ENCODE assay signal across 16 cellular contexts in the genomic region with DNA sequence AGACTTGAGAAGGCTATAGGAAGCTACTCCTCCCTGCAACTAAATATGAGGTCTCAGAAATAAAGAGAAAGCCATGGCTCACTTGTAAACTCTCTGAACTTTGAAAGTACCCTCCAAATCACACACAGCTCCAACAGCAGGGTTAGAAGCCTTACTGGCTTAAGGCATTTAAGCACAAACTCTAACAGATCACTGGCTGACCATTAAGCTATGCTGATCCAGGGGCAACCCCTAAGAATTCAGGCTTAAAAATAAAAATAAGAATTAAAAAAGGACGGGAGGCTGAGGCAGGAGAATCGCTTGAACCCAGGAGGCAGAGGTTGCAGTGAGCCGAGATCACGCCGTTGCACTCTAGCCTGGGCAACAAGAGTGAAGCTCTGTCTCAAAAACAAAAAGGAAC. TPM values are rescaled to one million over a fixed set of nuclear protein-coding genes. Genes with fewer than 3 reads are reported as not detected.
DNase-seq lines count a peak whose midpoint lies in the region; ATAC-seq and TF ChIP-seq lines count a peak whose summit lies in the region.
"Had no signal": no experiment of that assay in that cellular context is flagged by ENCODE, and none has a peak within 500 bp of the region (broad histone marks: within the 10 kb centered on the region; RNA-seq: fewer than 3 reads in every experiment).

No MANE protein-coding gene starts in this region.

- no peaks in the 10 kb centered on the region for H3K79me2 ChIP-seq in trophoblast cell (ENCODE audit: control insufficient read depth, insufficient read depth, low read length, poor library complexity)

- H2BK12ac ChIP-seq in trophoblast cell (ENCODE audit: low read length): no peak overlapping the region

- H3K4me1 ChIP-seq in neutrophil (ENCODE audit: control insufficient read depth in 1 of 2, insufficient read depth in 1 of 2, low read depth in 1 of 2, low read length in 1 of 2) (peaks cover 78 to 84% of the 10 kb centered on the region in 2 experiments), trophoblast cell (ENCODE audit: control insufficient read depth in 1 of 2, insufficient read depth in 2 of 2, low read length in 2 of 2) (peaks cover 0 to 2% of the 10 kb centered on the region in 2 experiments)
- H3K4me1 ChIP-seq: Caco-2 had no signal

- no peak overlapping the region for H2BK5ac ChIP-seq in trophoblast cell (ENCODE audit: low read depth, low read length, poor library complexity)

- H3K4me3 ChIP-seq in neutrophil (ENCODE audit: low read depth in 1 of 2, low read length in 1 of 2) (peak overlapping the region in 1 of 2 experiments; percentile 58), trophoblast cell (ENCODE audit: low read depth, low read length) (no peak overlapping the region)
- H3K4me3 ChIP-seq: suprapubic skin had no signal

- no peak overlapping the region for H4K8ac ChIP-seq in trophoblast cell (ENCODE audit: low read depth, low read length)

- POLR2A ChIA-PET in activated CD4-positive, alpha-beta T cell treated with anti-CD3 and anti-CD28 coated beads, Interleukin-2, amount 10 ng/mL, durations not matched to agents 7 days and 5 days (lab: Charles Lee): interaction anchor here (0.6 kb wide), 1 partner anchor 17 kb away, joined by 3 read pairs; no protein-coding TSS in a partner anchor

- no peak overlapping the region for H3K18ac ChIP-seq in trophoblast cell (ENCODE audit: low read length)

- no peak overlapping the region for H3K9ac ChIP-seq in trophoblast cell (ENCODE audit: low read length)

- H3K27ac Mint-ChIP-seq in activated CD4-positive, alpha-beta T cell treated with anti-CD3 and anti-CD28 coated beads, Interleukin-2, amount 10 ng/mL, durations not matched to agents 7 days and 5 days: peak overlapping the region; percentile 73
- H3K27ac Mint-ChIP-seq in IgD-negative memory B cell: peak overlapping the region; percentile 71 to 97 (median 87)
- peak overlapping the region; percentile 19 for H3K27ac Mint-ChIP-seq in central memory CD8-positive, alpha-beta T cell (ENCODE audit: low read depth)

- peaks cover under 1% of the 10 kb centered on the region for H3K79me1 ChIP-seq in trophoblast cell (ENCODE audit: low read length)

- H2AFZ ChIP-seq in trophoblast cell (ENCODE audit: insufficient read depth, low read length, poor library complexity): no peak overlapping the region

- no peak for DNase-seq in activated CD4-positive, alpha-beta T cell treated with anti-CD3 and anti-CD28 coated beads, Interleukin-2, amount 10 ng/mL, durations not matched to agents 7 days and 5 days
- no peak for DNase-seq in activated CD4-positive, alpha-beta T cell treated with anti-CD3 and anti-CD28 coated beads for 1 hour
- no peak for DNase-seq in central memory CD8-positive, alpha-beta T cell (ENCODE audit: low spot score in 2 of 2)
- DNase-seq in activated effector memory CD4-positive, alpha-beta T cell treated with anti-CD3 and anti-CD28 coated beads, Interleukin-2, amount 50 U/mL, for 16 hours: no peak
- no peak for DNase-seq in trophoblast cell
- DNase-seq: amniotic stem cell, Caco-2, head of caudate nucleus, kidney, NCI-H1105 treated with DMSO at 0.1 percent for 48 hours, NCI-H345 had no signal

- no peak overlapping the region for H2AK5ac ChIP-seq in trophoblast cell (ENCODE audit: low read length)

- no peak overlapping the region for H2BK120ac ChIP-seq in trophoblast cell (ENCODE audit: insufficient read depth, low read length, poor library complexity)

- H4K91ac ChIP-seq in trophoblast cell (ENCODE audit: low read depth, low read length): no peak overlapping the region

- no peak overlapping the region for H3K14ac ChIP-seq in trophoblast cell (ENCODE audit: low read length)

- no peak overlapping the region for H4K12ac ChIP-seq in trophoblast cell (ENCODE audit: low read depth, low read length)

- H3K36me3 ChIP-seq in neutrophil (no peaks in the 10 kb centered on the region), trophoblast cell (ENCODE audit: control insufficient read depth in 1 of 2, insufficient read depth in 2 of 2, low read length in 2 of 2) (no peaks in the 10 kb centered on the region)
- H3K36me3 ChIP-seq: suprapubic skin had no signal

- peaks cover 66% of the 10 kb centered on the region for H3K4me1 Mint-ChIP-seq in activated CD4-positive, alpha-beta T cell treated with anti-CD3 and anti-CD28 coated beads, Interleukin-2, amount 10 ng/mL, durations not matched to agents 7 days and 5 days
- H3K4me1 Mint-ChIP-seq in IgD-negative memory B cell: peaks cover 60 to 64% (median 63%) of the 10 kb centered on the region in 3 donors
- H3K4me1 Mint-ChIP-seq in central memory CD8-positive, alpha-beta T cell: peaks cover 60% of the 10 kb centered on the region

- no peak overlapping the region for H3K4ac ChIP-seq in trophoblast cell (ENCODE audit: low read depth, low read length)

- CTCF ChIA-PET in activated CD4-positive, alpha-beta T cell treated with anti-CD3 and anti-CD28 coated beads, Interleukin-2, amount 10 ng/mL, durations not matched to agents 7 days and 5 days (lab: Charles Lee): interaction anchor here (1.1 to 3.8 kb wide), 6 partner anchors 11 to 44 kb away, joined by 3 to 15 read pairs (median 8); no protein-coding TSS in a partner anchor

- H3K27me3 Mint-ChIP-seq in activated CD4-positive, alpha-beta T cell treated with anti-CD3 and anti-CD28 coated beads, Interleukin-2, amount 10 ng/mL, durations not matched to agents 7 days and 5 days: no peaks in the 10 kb centered on the region
- no peaks in the 10 kb centered on the region for H3K27me3 Mint-ChIP-seq in IgD-negative memory B cell
- no peaks in the 10 kb centered on the region for H3K27me3 Mint-ChIP-seq in central memory CD8-positive, alpha-beta T cell

- H3K36me3 Mint-ChIP-seq in activated CD4-positive, alpha-beta T cell treated with anti-CD3 and anti-CD28 coated beads, Interleukin-2, amount 10 ng/mL, durations not matched to agents 7 days and 5 days (ENCODE audit: low read depth): peaks cover 5% of the 10 kb centered on the region
- H3K36me3 Mint-ChIP-seq in IgD-negative memory B cell: no peaks in the 10 kb centered on the region
- H3K36me3 Mint-ChIP-seq in central memory CD8-positive, alpha-beta T cell (ENCODE audit: insufficient read depth): peaks cover 13% of the 10 kb centered on the region

- TF ChIP-seq CTCF in neutrophil (IDR thresholded peaks at IDR 0.05): no peak

- no peak overlapping the region for H3K4me2 ChIP-seq in trophoblast cell (ENCODE audit: low read length)

- WGBS in trophoblast cell (ENCODE audit: extremely low coverage, insufficient coverage, insufficient read length): no CpG with 5 or more reads among the region's 5 CpGs

- H3K4me3 Mint-ChIP-seq in activated CD4-positive, alpha-beta T cell treated with anti-CD3 and anti-CD28 coated beads, Interleukin-2, amount 10 ng/mL, durations not matched to agents 7 days and 5 days: peak overlapping the region; percentile 41
- H3K4me3 Mint-ChIP-seq in IgD-negative memory B cell: peak overlapping the region in 3 of 4 donors; percentile 42 to 73 (median 52)
- H3K4me3 Mint-ChIP-seq in central memory CD8-positive, alpha-beta T cell: no peak overlapping the region

- H3K9me3 ChIP-seq in neutrophil (no peaks in the 10 kb centered on the region), trophoblast cell (ENCODE audit: insufficient read depth, low read depth, low read length) (no peaks in the 10 kb centered on the region)
- H3K9me3 ChIP-seq: Caco-2, suprapubic skin had no signal

- ATAC-seq in central memory CD8-positive, alpha-beta T cell (replicated peaks; ENCODE audit: extremely low read depth, poor library complexity, severe bottlenecking): no peak
- no peak for ATAC-seq in HG03469 (IDR thresholded peaks at IDR 0.05; ENCODE audit: unreplicated experiment)
- ATAC-seq: esophagus mucosa had no signal

- no peaks in the 10 kb centered on the region for H3K27me3 ChIP-seq in neutrophil
- H3K27me3 ChIP-seq in trophoblast cell (ENCODE audit: insufficient read depth, low read length): no peaks in the 10 kb centered on the region
- H3K27me3 ChIP-seq: suprapubic skin had no signal

- peak overlapping the region; percentile 94 for H3K27ac ChIP-seq in neutrophil
- no peak overlapping the region for H3K27ac ChIP-seq in trophoblast cell (ENCODE audit: low read depth, low read length)
- H3K27ac ChIP-seq: suprapubic skin had no signal

- H3K23ac ChIP-seq in trophoblast cell (ENCODE audit: low read length): no peak overlapping the region

- H3K9me3 Mint-ChIP-seq in activated CD4-positive, alpha-beta T cell treated with anti-CD3 and anti-CD28 coated beads, Interleukin-2, amount 10 ng/mL, durations not matched to agents 7 days and 5 days: peaks cover 3% of the 10 kb centered on the region
- H3K9me3 Mint-ChIP-seq in IgD-negative memory B cell: no peaks in the 10 kb centered on the region
- H3K9me3 Mint-ChIP-seq in central memory CD8-positive, alpha-beta T cell: no peaks in the 10 kb centered on the region

RNA-seq across cellular contexts. Expression of gene HLA-E, which starts 21.8 kb away (rescaled TPM):
- total RNA-seq in activated CD4-positive, alpha-beta T cell treated with anti-CD3 and anti-CD28 coated beads, Interleukin-2, amount 10 ng/mL, durations not matched to agents 7 days and 5 days: 100 to 1,000 TPM; 706 to 753 TPM
- polyA plus RNA-seq in IgD-negative memory B cell: 2,343 TPM
- 35.3 and 35.6 TPM in 2 replicates for polyA plus RNA-seq in trophoblast cell (2013)

RNA-seq across cellular contexts. Expression of gene GNL1, which starts 45.1 kb away (rescaled TPM):
- total RNA-seq in activated CD4-positive, alpha-beta T cell treated with anti-CD3 and anti-CD28 coated beads, Interleukin-2, amount 10 ng/mL, durations not matched to agents 7 days and 5 days: 10 to 100 TPM; 51.5 to 59.9 TPM
- 46.1 TPM for polyA plus RNA-seq in IgD-negative memory B cell
- 39.3 and 41.5 TPM in 2 replicates for polyA plus RNA-seq in trophoblast cell (2013)

RNA-seq across cellular contexts. Expression of gene PRR3, which starts 45.9 kb away (rescaled TPM):
- total RNA-seq in activated CD4-positive, alpha-beta T cell treated with anti-CD3 and anti-CD28 coated beads, Interleukin-2, amount 10 ng/mL, durations not matched to agents 7 days and 5 days: 10 to 100 TPM; 16.0 to 22.2 TPM
- 8.8 TPM for polyA plus RNA-seq in IgD-negative memory B cell
- polyA plus RNA-seq in trophoblast cell (2013): 8.2 TPM in 2 replicates

Comparison
In these comparisons a context has a peak if more than half of its experiments do, and no peak if none do; other contexts are left out.
1. H3K27ac Mint-ChIP-seq: peak in every context shown above with its lines; median percentile 87 in IgD-negative memory B cell; 73 in activated CD4-positive, alpha-beta T cell treated with anti-CD3 and anti-CD28 coated beads, Interleukin-2, amount 10 ng/mL, durations not matched to agents 7 days and 5 days; 19 in central memory CD8-positive, alpha-beta T cell.